In the genomic region with DNA sequence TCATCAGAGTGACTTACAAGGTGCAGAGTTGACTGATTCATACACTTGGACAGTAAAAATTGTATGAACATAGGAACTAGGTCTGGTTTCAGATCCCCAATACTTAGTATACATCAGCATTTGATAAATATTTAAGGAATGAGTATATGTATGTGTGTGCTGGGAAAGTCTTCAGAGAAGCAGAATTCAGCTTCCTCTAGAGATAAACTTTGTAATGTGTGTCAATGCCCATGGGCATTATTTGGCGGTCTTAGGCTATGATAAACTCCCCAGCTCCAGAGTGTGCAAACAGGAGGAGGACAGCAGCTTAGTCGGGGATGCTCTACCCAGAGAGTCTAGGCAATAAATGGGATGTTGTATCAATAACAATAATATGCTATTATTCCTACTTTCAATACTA, we compare ENCODE assay signal across 35 cellular contexts. TPM values are rescaled to one million over a fixed set of nuclear protein-coding genes. Genes with fewer than 3 reads are reported as not detected.
"Had no signal": no experiment of that assay in that cellular context is flagged by ENCODE, and none has a peak within 500 bp of the region (broad histone marks: within the 10 kb centered on the region; RNA-seq: fewer than 3 reads in every experiment).

No MANE protein-coding gene starts in this region.

- DNase-seq: activated B cell treated with CpG ODN at 0.5 μM for 24 hours; activated CD4-positive, alpha-beta memory T cell treated with anti-CD3 and anti-CD28 coated beads for 36 hours; activated CD4-positive, alpha-beta T cell treated with anti-CD3 and anti-CD28 coated beads for 4 hours; activated CD4-positive, alpha-beta T cell treated with anti-CD3 and anti-CD28 coated beads, Interleukin-2, amount 50 U/mL, for 1 hour; activated CD4-positive, CD25-positive, alpha-beta regulatory T cell treated with anti-CD3 and anti-CD28 coated beads, Interleukin-2, amount 50 U/mL, for 72 hours; activated CD8-positive, alpha-beta memory T cell treated with anti-CD3 and anti-CD28 coated beads, Interleukin-2, amount 50 U/mL, for 48 hours; activated effector memory CD4-positive, alpha-beta T cell treated with Interleukin-2 at 50 U/mL for 16 hours; activated naive CD4-positive, alpha-beta T cell; activated naive CD4-positive, alpha-beta T cell treated with anti-CD3 and anti-CD28 coated beads, Interleukin-2, amount 50 U/mL, for 16 hours; activated naive CD8-positive, alpha-beta T cell treated with anti-CD3 and anti-CD28 coated beads for 36 hours; activated T-cell treated with anti-CD3 and anti-CD28 coated beads, Interleukin-2, amount 50 U/mL, for 48 hours; amniotic stem cell; aorta; MM.1S; MV-4-11; NCI-H1092; NCI-H1436 treated with DMSO at 0.1 percent for 48 hours; NCI-H1694 treated with DMSO at 0.1 percent for 48 hours; NCI-H2029; NCI-H2171; NCI-H510A; NCI-H526; NCI-H748 treated with DMSO at 0.1 percent for 48 hours; NK-92 treated with Interleukin-12 subunit alpha and Interleukin-12 subunit beta, amount 100 ng/mL, for 24 hours; Right ventricle myocardium superior; SW 1271; T-helper 1 cell; T-helper 2 cell; T-helper 9 cell had no signal

- H3K27ac Mint-ChIP-seq: activated B cell treated with CpG ODN at 0.5 μM for 24 hours; activated CD4-positive, alpha-beta memory T cell treated with anti-CD3 and anti-CD28 coated beads for 36 hours; activated naive CD8-positive, alpha-beta T cell treated with anti-CD3 and anti-CD28 coated beads for 36 hours had no signal

- H3K27ac ChIP-seq: cardiac muscle cell, VCaP had no signal

- H3K27me3 Mint-ChIP-seq: activated CD4-positive, alpha-beta memory T cell treated with anti-CD3 and anti-CD28 coated beads for 36 hours; activated naive CD8-positive, alpha-beta T cell treated with anti-CD3 and anti-CD28 coated beads for 36 hours had no signal

- H3K36me3 Mint-ChIP-seq: activated CD4-positive, alpha-beta memory T cell treated with anti-CD3 and anti-CD28 coated beads for 36 hours; activated naive CD8-positive, alpha-beta T cell treated with anti-CD3 and anti-CD28 coated beads for 36 hours had no signal

- H3K4me3 ChIP-seq: cardiac muscle cell had no signal

- H3K4me3 Mint-ChIP-seq: activated B cell treated with CpG ODN at 0.5 μM for 24 hours; activated CD4-positive, alpha-beta memory T cell treated with anti-CD3 and anti-CD28 coated beads for 36 hours; activated naive CD8-positive, alpha-beta T cell treated with anti-CD3 and anti-CD28 coated beads for 36 hours; central memory CD8-positive, alpha-beta T cell had no signal

- H3K4me1 Mint-ChIP-seq: activated B cell treated with CpG ODN at 0.5 μM for 24 hours; central memory CD8-positive, alpha-beta T cell had no signal

- H3K9me3 Mint-ChIP-seq: activated B cell treated with CpG ODN at 0.5 μM for 24 hours; activated CD4-positive, alpha-beta memory T cell treated with anti-CD3 and anti-CD28 coated beads for 36 hours; activated naive CD8-positive, alpha-beta T cell treated with anti-CD3 and anti-CD28 coated beads for 36 hours; central memory CD8-positive, alpha-beta T cell had no signal

- H3K36me3 ChIP-seq: cardiac muscle cell had no signal

RNA-seq across cellular contexts. Expression of a gene that starts 2.9 kb away (rescaled TPM):
- total RNA-seq: activated B cell treated with CpG ODN at 0.5 μM for 24 hours; activated naive CD8-positive, alpha-beta T cell treated with anti-CD3 and anti-CD28 coated beads for 36 hours; chondrocyte; LHCN-M2; OCI-LY7; Right ventricle myocardium superior had no signal
